1 cellular context compared by ENCODE assay signal in genomic region chr1:99003911-99004269, GRCh38.
TF ChIP-seq lines count a peak whose summit lies in the region.

No MANE protein-coding gene starts in this region.

TF ChIP-seq in GM23338, 12 proteins besides CTCF, POLR2A, EP300 and RAD21 (continued from another document):
- TF ChIP-seq ZNF462 (CRISPR knock-in tag; IDR thresholded peaks at IDR 0.05) (no peak), NANOG (IDR thresholded peaks at IDR 0.05; ENCODE audit: borderline replicate concordance) (no peak), JUNB (IDR thresholded peaks at IDR 0.05; ENCODE audit: unreplicated experiment) (no peak), EZH2 (IDR thresholded peaks at IDR 0.05; ENCODE audit: low read depth, unreplicated experiment) (no peak), ZNF114 (CRISPR knock-in tag; IDR thresholded peaks at IDR 0.05) (no peak), CREB1 (CRISPR knock-in tag; IDR thresholded peaks at IDR 0.05; ENCODE audit: low read depth) (no peak), POLR2AphosphoS5 (IDR thresholded peaks at IDR 0.05; ENCODE audit: low read depth) (no peak), STAT1 (IDR thresholded peaks at IDR 0.05; ENCODE audit: unreplicated experiment) (no peak), EZH2phosphoT487 (IDR thresholded peaks at IDR 0.05; ENCODE audit: unreplicated experiment) (no peak), ETS1 (IDR thresholded peaks at IDR 0.05) (no peak)
